In the genomic region with DNA sequence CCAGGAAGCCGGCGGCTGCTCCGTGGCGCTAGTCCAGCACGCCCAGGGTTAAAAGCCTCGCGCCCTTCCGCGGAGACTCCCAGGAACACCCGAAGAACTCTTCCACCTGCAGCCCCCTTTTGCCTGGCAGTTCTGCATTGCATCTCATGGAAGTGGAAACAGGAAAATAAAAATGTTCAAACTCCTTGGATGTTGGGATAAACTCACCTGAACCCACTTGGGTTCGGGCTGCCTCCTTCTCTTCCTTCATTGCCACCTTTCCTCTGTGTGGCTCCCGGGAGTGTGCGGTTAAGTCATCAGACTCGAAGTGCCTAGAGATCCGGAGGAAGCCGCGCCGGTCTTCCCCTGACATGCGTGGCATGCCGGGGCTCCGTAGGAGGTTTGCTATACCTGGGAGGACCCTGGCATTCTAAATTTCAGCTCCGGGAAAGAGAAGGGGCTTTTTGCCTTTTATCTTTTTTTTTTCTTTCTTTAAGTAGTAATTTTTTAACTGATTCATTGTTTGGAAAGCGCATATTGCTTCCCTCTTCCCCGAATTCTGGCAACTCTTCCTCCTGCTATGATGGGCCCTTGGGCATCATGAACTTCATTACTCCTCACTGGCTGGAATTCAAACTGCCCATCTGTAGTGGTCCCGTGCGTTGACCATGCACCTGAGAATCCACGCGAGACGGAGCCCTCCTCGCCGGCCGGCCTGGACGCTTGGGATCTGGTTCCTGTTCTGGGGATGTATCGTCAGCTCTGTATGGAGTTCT, we compare ENCODE assay signal across 9 cellular contexts.
DNase-seq lines count a peak whose midpoint lies in the region; ATAC-seq, FAIRE-seq and TF ChIP-seq lines count a peak whose summit lies in the region.
"Had no signal": no experiment of that assay in that cellular context is flagged by ENCODE, and none has a peak within 500 bp of the region (broad histone marks: within the 10 kb centered on the region; RNA-seq: fewer than 3 reads in every experiment).

No MANE protein-coding gene starts in this region.

- no peak for FAIRE-seq in A549 (lab: Jason Lieb, UNC)
- no peak for FAIRE-seq in GM12891 (lab: Jason Lieb, UNC)

- H3K4me2 ChIP-seq in A549: peak overlapping the region; percentile 99

- H3K4me1 ChIP-seq in A549 (peaks cover 6% of the 10 kb centered on the region; the same call in 2 of the 3 replicates), HUES48 (ENCODE audit: control insufficient read depth, insufficient read depth, low read length) (peaks cover 51% of the 10 kb centered on the region), ectodermal cell (ENCODE audit: control insufficient read depth, insufficient read depth, low read length) (peaks cover 37% of the 10 kb centered on the region), mucosa of descending colon (ENCODE audit: low read depth) (peaks cover 12% of the 10 kb centered on the region)

- TF ChIP-seq POLR2A in A549 (IDR thresholded peaks at IDR 0.05; ENCODE audit: low read length) (no peak), GM12891 (IDR thresholded peaks at IDR 0.05; ENCODE audit: low read depth, low read length) (no peak)

- WGBS in A549 (ENCODE audit: missing lambda C conversion rate): 9% methylated on average over 33 of the region's 34 CpGs
- WGBS in ectodermal cell, 2 experiments: 1% methylated on average over 33 to 34 of the region's 34 CpGs

- TF ChIP-seq RAD21 in A549 (conservative IDR thresholded peaks at IDR 0.05 in 1 of 2, IDR thresholded peaks at IDR 0.05 in 1 of 2): no peak

- TF ChIP-seq CTCF in A549 (IDR thresholded peaks at IDR 0.05) (no peak), mucosa of descending colon (IDR thresholded peaks at IDR 0.05) (no peak)

- TF ChIP-seq EP300 in A549 (IDR thresholded peaks at IDR 0.05): no peak

- no peaks in the 10 kb centered on the region for H3K36me3 ChIP-seq in HUES48 (ENCODE audit: control insufficient read depth, insufficient read depth, low read length)
- H3K36me3 ChIP-seq in ectodermal cell (ENCODE audit: control insufficient read depth, insufficient read depth, low read length): no peaks in the 10 kb centered on the region
- H3K36me3 ChIP-seq in mucosa of descending colon (ENCODE audit: low read depth): no peaks in the 10 kb centered on the region

- no peak overlapping the region for H3K9ac ChIP-seq in HUES48 (ENCODE audit: low read depth, low read length)

- CTCF ChIA-PET in A549 (lab: Yijun Ruan, JAX): interaction anchor here (0.5 kb wide), 1 partner anchor 67 kb away, joined by 3 read pairs; no protein-coding TSS in a partner anchor

- POLR2A ChIA-PET in A549 (lab: Yijun Ruan, JAX): no interaction called here

- H3K27ac ChIP-seq in A549 (peak overlapping the region in 1 of 2 experiments; percentile 63; a peak in 3 of 6 replicates), HUES48 (ENCODE audit: low read depth, low read length) (no peak overlapping the region), ectodermal cell (ENCODE audit: insufficient read depth, low read depth, low read length, poor library complexity, severe bottlenecking) (peak overlapping the region; percentile 40)

- H3K27me3 ChIP-seq in HUES48 (ENCODE audit: control insufficient read depth, insufficient read depth, low read length) (peaks cover 63% of the 10 kb centered on the region), ectodermal cell (ENCODE audit: control insufficient read depth, insufficient read depth, low read length, poor library complexity, severe bottlenecking) (peaks cover 58% of the 10 kb centered on the region)

- H3K4me3 ChIP-seq in A549: peak overlapping the region; percentile 59
- peak overlapping the region; percentile 80 for H3K4me3 ChIP-seq in HUES48 (ENCODE audit: low read depth, low read length)
- peak overlapping the region; percentile 52 for H3K4me3 ChIP-seq in ectodermal cell (ENCODE audit: insufficient read depth, low read depth, low read length)
- no peak overlapping the region for H3K4me3 ChIP-seq in mucosa of descending colon

- DNase-seq in A549 (ENCODE audit: low read depth in 1 of 2, low spot score in 1 of 2) (no peak), mucosa of descending colon (peak; percentile 13 to 30 (median 29)), germinal center (ENCODE audit: low spot score) (no peak), foreskin melanocyte (no peak), GM12891 (ENCODE audit: insufficient read length, low spot score) (no peak)
- DNase-seq in stimulated activated naive CD4-positive, alpha-beta T cell (lab: John Stamatoyannopoulos, UW): no peak
- DNase-seq: activated CD4-positive, CD25-positive, alpha-beta regulatory T cell had no signal

- intact Hi-C loops in mucosa of descending colon (cut with DNase I, micrococcal nuclease): no loop called here

- ATAC-seq in A549 (peak; percentile 36 to 41; a peak in 5 of 6 replicates), mucosa of descending colon (peak; percentile 31)

- H3K9me3 ChIP-seq in A549 (no peaks in the 10 kb centered on the region), HUES48 (ENCODE audit: control insufficient read depth, insufficient read depth, low read length) (no peaks in the 10 kb centered on the region), ectodermal cell (ENCODE audit: control insufficient read depth, low read length) (no peaks in the 10 kb centered on the region), mucosa of descending colon (no peaks in the 10 kb centered on the region)

TF ChIP-seq in A549, 52 proteins besides CTCF, POLR2A, EP300 and RAD21:
- TF ChIP-seq HDAC2 (IDR thresholded peaks at IDR 0.05): no peak
- TF ChIP-seq JUN (IDR thresholded peaks at IDR 0.05): no peak
- no peak for TF ChIP-seq RCOR1 (IDR thresholded peaks at IDR 0.05; ENCODE audit: low read depth, low read length)
- TF ChIP-seq, protein P1, sequence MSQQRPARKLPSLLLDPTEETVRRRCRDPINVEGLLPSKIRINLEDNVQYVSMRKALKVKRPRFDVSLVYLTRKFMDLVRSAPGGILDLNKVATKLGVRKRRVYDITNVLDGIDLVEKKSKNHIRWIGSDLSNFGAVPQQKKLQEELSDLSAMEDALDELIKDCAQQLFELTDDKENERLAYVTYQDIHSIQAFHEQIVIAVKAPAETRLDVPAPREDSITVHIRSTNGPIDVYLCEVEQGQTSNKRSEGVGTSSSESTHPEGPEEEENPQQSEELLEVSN (IDR thresholded peaks at IDR 0.05; ENCODE audit: borderline replicate concordance, low read depth): no peak
- TF ChIP-seq ZSCAN20 (CRISPR knock-in tag; IDR thresholded peaks at IDR 0.05): no peak
- TF ChIP-seq, protein P2, sequence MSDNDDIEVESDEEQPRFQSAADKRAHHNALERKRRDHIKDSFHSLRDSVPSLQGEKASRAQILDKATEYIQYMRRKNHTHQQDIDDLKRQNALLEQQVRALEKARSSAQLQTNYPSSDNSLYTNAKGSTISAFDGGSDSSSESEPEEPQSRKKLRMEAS (IDR thresholded peaks at IDR 0.05): no peak
- no peak for TF ChIP-seq FOXS1 (CRISPR knock-in tag; IDR thresholded peaks at IDR 0.05)
- TF ChIP-seq ZC3H11A (IDR thresholded peaks at IDR 0.05): no peak

TF ChIP-seq in GM12891, 5 proteins besides CTCF, POLR2A, EP300 and RAD21:
- TF ChIP-seq PAX5 (IDR thresholded peaks at IDR 0.05; ENCODE audit: insufficient read depth, low read length, severe bottlenecking) (no peak), POU2F2 (IDR thresholded peaks at IDR 0.05; ENCODE audit: low read depth, low read length) (no peak), POLR2AphosphoS5 (IDR thresholded peaks at IDR 0.05; ENCODE audit: low read depth, low read length) (no peak), TAF1 (IDR thresholded peaks at IDR 0.05; ENCODE audit: low read depth, low read length) (no peak), SPI1 (IDR thresholded peaks at IDR 0.05; ENCODE audit: low read depth, low read length) (no peak)

Comparison
In these comparisons a context has a peak if more than half of its experiments do, and no peak if none do; other contexts are left out.
1. DNase-seq: peak in mucosa of descending colon (3 of 3); none in A549 (0 of 2), germinal center (single experiment), foreskin melanocyte (single experiment), GM12891 (single experiment) and stimulated activated naive CD4-positive, alpha-beta T cell (0 of 6).